Comparison of ENCODE assay signal across 23 cellular contexts in the genomic region with DNA sequence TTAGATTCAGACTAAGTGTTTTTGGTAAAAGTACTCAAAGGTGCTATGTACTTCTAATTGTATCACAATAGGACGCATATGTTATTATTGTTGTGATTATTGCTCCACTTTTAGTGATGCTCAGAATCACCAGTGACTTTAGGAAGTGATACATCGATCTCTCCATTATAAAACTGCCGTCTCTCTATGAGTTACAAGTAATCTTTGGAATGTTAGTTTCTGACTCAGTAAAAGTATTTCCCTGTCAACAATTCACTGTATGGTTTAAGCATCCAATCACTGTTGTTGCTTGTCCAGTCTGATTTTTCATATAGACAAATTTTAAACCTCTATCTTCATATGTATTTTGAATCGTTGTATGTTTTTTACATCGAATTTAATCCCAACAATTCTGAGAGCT. TPM values are rescaled to one million over a fixed set of nuclear protein-coding genes. Genes with fewer than 3 reads are reported as not detected.
DNase-seq lines count a peak whose midpoint lies in the region; ATAC-seq and TF ChIP-seq lines count a peak whose summit lies in the region.
"Had no signal": no experiment of that assay in that cellular context is flagged by ENCODE, and none has a peak within 500 bp of the region (broad histone marks: within the 10 kb centered on the region; RNA-seq: fewer than 3 reads in every experiment).

No MANE protein-coding gene starts in this region.

- DNase-seq in Calu3 (no peak), RKO (ENCODE audit: low spot score) (peak; percentile 46), dedifferentiated amniotic fluid mesenchymal stem cell (ENCODE audit: extremely low spot score) (peak; percentile 38), lung microvascular endothelial cell (ENCODE audit: low read depth in 2 of 2) (peak; percentile 38 to 76), Kasumi-1 (lab: John Stamatoyannopoulos, UW) (no peak), DMS153 treated with DMSO at 0.1 percent for 48 hours (lab: John Stamatoyannopoulos, UW; ENCODE audit: unreplicated experiment) (no peak), WERI-Rb-1 (no peak)
- DNase-seq: ACHN; activated naive CD4-positive, alpha-beta T cell; anterior cingulate cortex; colonic mucosa; DMS153; left lung; NCI-H1417; NCI-H526; Right ventricle myocardium superior; small intestine; stimulated activated CD4-positive, alpha-beta T cell treated with anti-CD3 and anti-CD28 coated beads, Interleukin-4, amount 100 ng/mL, for 4 hours; upper lobe of right lung had no signal

- H3K36me3 ChIP-seq in WERI-Rb-1: no peaks in the 10 kb centered on the region
- H3K36me3 ChIP-seq: colonic mucosa, left lung, upper lobe of right lung had no signal

- BruUV-seq in Calu3 (replicated peaks; lab: Mats Ljungman, UMichigan): no TSS peak

- no peaks in the 10 kb centered on the region for H3K9me3 ChIP-seq in WERI-Rb-1 (ENCODE audit: severe bottlenecking)
- H3K9me3 ChIP-seq: colonic mucosa, left lung, upper lobe of right lung had no signal

- peaks cover 7% of the 10 kb centered on the region for H3K36me3 Mint-ChIP-seq in Calu3 (ENCODE audit: insufficient read depth, unreplicated experiment)

- H3K4me3 ChIP-seq in WERI-Rb-1 (ENCODE audit: low read depth, low read length): no peak overlapping the region
- H3K4me3 ChIP-seq: colonic mucosa, left lung, upper lobe of right lung had no signal

- peak overlapping the region; percentile 42 for H3K27ac Mint-ChIP-seq in Calu3 (ENCODE audit: unreplicated experiment)
- H3K27ac Mint-ChIP-seq: CD14-positive monocyte; progenitor cell of endocrine pancreas; T-helper 1 cell treated with Interleukin-12 subunit alpha and Interleukin-12 subunit beta and Interleukin-4 antibody, amounts not matched to agents 30 μg/mL and 1 μg/mL, for 36 hours had no signal

- H3K9me3 Mint-ChIP-seq in Calu3 (ENCODE audit: low read depth, unreplicated experiment): no peaks in the 10 kb centered on the region
- H3K9me3 Mint-ChIP-seq: CD14-positive monocyte; T-helper 1 cell treated with Interleukin-12 subunit alpha and Interleukin-12 subunit beta and Interleukin-4 antibody, amounts not matched to agents 30 μg/mL and 1 μg/mL, for 36 hours had no signal

- no peak for ATAC-seq in HG03457 (IDR thresholded peaks at IDR 0.05; ENCODE audit: unreplicated experiment)
- ATAC-seq: left lung, upper lobe of right lung had no signal

- H3K27me3 Mint-ChIP-seq in Calu3 (ENCODE audit: unreplicated experiment): no peaks in the 10 kb centered on the region
- H3K27me3 Mint-ChIP-seq: progenitor cell of endocrine pancreas had no signal

- H3K27ac ChIP-seq in WERI-Rb-1: no peak overlapping the region
- H3K27ac ChIP-seq: colonic mucosa, left lung, upper lobe of right lung had no signal

- TF ChIP-seq CTCF in Calu3 (IDR thresholded peaks at IDR 0.05; ENCODE audit: unreplicated experiment) (no peak), WERI-Rb-1 (IDR thresholded peaks at IDR 0.05; ENCODE audit: low read depth, low read length) (no peak)

- no peak overlapping the region for H3K4me3 Mint-ChIP-seq in Calu3 (ENCODE audit: low read depth, unreplicated experiment)
- H3K4me3 Mint-ChIP-seq: CD14-positive monocyte; T-helper 1 cell treated with Interleukin-12 subunit alpha and Interleukin-12 subunit beta and Interleukin-4 antibody, amounts not matched to agents 30 μg/mL and 1 μg/mL, for 36 hours had no signal

- intact Hi-C loops in Calu3 (cut with micrococcal nuclease; ENCODE audit: unreplicated experiment): loop anchor here (5.0 kb wide), 1 partner anchor 35 kb away; no protein-coding TSS in a partner anchor

- H3K4me1 Mint-ChIP-seq in Calu3 (ENCODE audit: low read depth, unreplicated experiment): peaks cover 48% of the 10 kb centered on the region

- CTCF ChIA-PET in Calu3 (lab: Charles Lee): no interaction called here

- no peaks in the 10 kb centered on the region for H3K27me3 ChIP-seq in WERI-Rb-1 (ENCODE audit: insufficient read depth, low read depth, severe bottlenecking)
- H3K27me3 ChIP-seq: colonic mucosa, left lung, upper lobe of right lung had no signal

RNA-seq across cellular contexts. Expression of gene DCBLD1, which starts 9.4 kb away (rescaled TPM):
- 22.3 and 28.2 TPM in 2 replicates for total RNA-seq in Calu3 (2022)
- 24.4 and 32.3 TPM in 2 replicates for total RNA-seq in lung microvascular endothelial cell

Comparison
In these comparisons a context has a peak if more than half of its experiments do, and no peak if none do; other contexts are left out.
1. DNase-seq: peak in RKO (single experiment), dedifferentiated amniotic fluid mesenchymal stem cell (single experiment) and lung microvascular endothelial cell (2 of 2); none in Calu3 (single experiment), Kasumi-1 (0 of 2), DMS153 treated with DMSO at 0.1 percent for 48 hours (single experiment) and WERI-Rb-1 (single experiment).